In genomic region chr17:5466295-5466694, GRCh38 we compare ENCODE assay signal across 1 cellular context.
TF ChIP-seq lines count a peak whose summit lies in the region.

No MANE protein-coding gene starts in this region.

TF ChIP-seq in neural cell, 6 proteins besides CTCF, POLR2A, EP300 and RAD21:
- TF ChIP-seq EZH2 (IDR thresholded peaks at IDR 0.05; ENCODE audit: borderline replicate concordance, insufficient read depth, low read length, poor library complexity, severe bottlenecking): no peak
- no peak for TF ChIP-seq MXI1 (conservative IDR thresholded peaks at IDR 0.05; ENCODE audit: poor library complexity, severe bottlenecking)
- no peak for TF ChIP-seq TAF1 (IDR thresholded peaks at IDR 0.05; ENCODE audit: low read depth)
- TF ChIP-seq, protein P1, sequence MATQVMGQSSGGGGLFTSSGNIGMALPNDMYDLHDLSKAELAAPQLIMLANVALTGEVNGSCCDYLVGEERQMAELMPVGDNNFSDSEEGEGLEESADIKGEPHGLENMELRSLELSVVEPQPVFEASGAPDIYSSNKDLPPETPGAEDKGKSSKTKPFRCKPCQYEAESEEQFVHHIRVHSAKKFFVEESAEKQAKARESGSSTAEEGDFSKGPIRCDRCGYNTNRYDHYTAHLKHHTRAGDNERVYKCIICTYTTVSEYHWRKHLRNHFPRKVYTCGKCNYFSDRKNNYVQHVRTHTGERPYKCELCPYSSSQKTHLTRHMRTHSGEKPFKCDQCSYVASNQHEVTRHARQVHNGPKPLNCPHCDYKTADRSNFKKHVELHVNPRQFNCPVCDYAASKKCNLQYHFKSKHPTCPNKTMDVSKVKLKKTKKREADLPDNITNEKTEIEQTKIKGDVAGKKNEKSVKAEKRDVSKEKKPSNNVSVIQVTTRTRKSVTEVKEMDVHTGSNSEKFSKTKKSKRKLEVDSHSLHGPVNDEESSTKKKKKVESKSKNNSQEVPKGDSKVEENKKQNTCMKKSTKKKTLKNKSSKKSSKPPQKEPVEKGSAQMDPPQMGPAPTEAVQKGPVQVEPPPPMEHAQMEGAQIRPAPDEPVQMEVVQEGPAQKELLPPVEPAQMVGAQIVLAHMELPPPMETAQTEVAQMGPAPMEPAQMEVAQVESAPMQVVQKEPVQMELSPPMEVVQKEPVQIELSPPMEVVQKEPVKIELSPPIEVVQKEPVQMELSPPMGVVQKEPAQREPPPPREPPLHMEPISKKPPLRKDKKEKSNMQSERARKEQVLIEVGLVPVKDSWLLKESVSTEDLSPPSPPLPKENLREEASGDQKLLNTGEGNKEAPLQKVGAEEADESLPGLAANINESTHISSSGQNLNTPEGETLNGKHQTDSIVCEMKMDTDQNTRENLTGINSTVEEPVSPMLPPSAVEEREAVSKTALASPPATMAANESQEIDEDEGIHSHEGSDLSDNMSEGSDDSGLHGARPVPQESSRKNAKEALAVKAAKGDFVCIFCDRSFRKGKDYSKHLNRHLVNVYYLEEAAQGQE (IDR thresholded peaks at IDR 0.05; ENCODE audit: borderline replicate concordance): no peak
- TF ChIP-seq SMC3 (conservative IDR thresholded peaks at IDR 0.05; ENCODE audit: poor library complexity): no peak
- TF ChIP-seq POLR2AphosphoS5 (IDR thresholded peaks at IDR 0.05): no peak
